In genomic region chr2:156982615-156983014, GRCh38 we compare ENCODE assay signal across 25 cellular contexts.
A peak's percentile ranks its signal among the peaks of the same experiment; 100 is the strongest.
DNase-seq lines count a peak whose midpoint lies in the region; ATAC-seq, FAIRE-seq and TF ChIP-seq lines count a peak whose summit lies in the region.
"Had no signal": no experiment of that assay in that cellular context is flagged by ENCODE, and none has a peak within 500 bp of the region (broad histone marks: within the 10 kb centered on the region; RNA-seq: fewer than 3 reads in every experiment).

No MANE protein-coding gene starts in this region.

- no peak for TF ChIP-seq RAD21 in SK-N-SH (IDR thresholded peaks at IDR 0.05; ENCODE audit: low read length)

- DNase-seq in SK-N-SH (no peak), HT1080 (ENCODE audit: low read depth) (peak; percentile 52), OCI-M1 (lab: John Stamatoyannopoulos, UW) (peak; percentile 22), osteoblast (ENCODE audit: insufficient read length, low spot score, missing footprints) (no peak), GM19239 (ENCODE audit: insufficient read length, low spot score) (no peak), DMS53 treated with DMSO at 0.1 percent for 48 hours (lab: John Stamatoyannopoulos, UW; ENCODE audit: unreplicated experiment) (no peak), dermis blood vessel endothelial cell (no peak)
- DNase-seq: ACHN, Calu3, GDM1, GOT3, MV-4-11, NCI-H1105 treated with DMSO at 0.1 percent for 48 hours, NCI-H1930, NCI-H446 treated with DMSO at 0.1 percent for 48 hours, NCI-H526 treated with DMSO at 0.1 percent for 48 hours, SIG-M5, T-helper 17 cell had no signal

- no peak overlapping the region for H3K9ac ChIP-seq in SK-N-SH
- H3K9ac ChIP-seq: KMS-11 had no signal

- FAIRE-seq in GM19239 (lab: Jason Lieb, UNC), result no peak
- FAIRE-seq: GM12878 had no signal

- CTCF ChIA-PET in SK-N-SH (lab: Yijun Ruan, JAX), result no interaction called here

- no peaks in the 10 kb centered on the region for H3K36me3 ChIP-seq in SK-N-SH (replicated peaks in 1 of 2; ENCODE audit: control insufficient read depth in 1 of 2, insufficient read depth in 2 of 2, low read length in 1 of 2)
- H3K36me3 ChIP-seq in osteoblast (ENCODE audit: insufficient read depth, low read length), result no peaks in the 10 kb centered on the region

- H2AFZ ChIP-seq in SK-N-SH (ENCODE audit: low read depth) (no peak overlapping the region), osteoblast (ENCODE audit: low read length) (peak overlapping the region; percentile 56)

- H3K27ac ChIP-seq in SK-N-SH (ENCODE audit: low read depth in 2 of 2, low read length in 1 of 2) (peak overlapping the region in 1 of 2 experiments; percentile 5; a peak in 1 of 4 replicates), osteoblast (ENCODE audit: low read depth, low read length) (no peak overlapping the region)
- H3K27ac ChIP-seq: 22Rv1, KMS-11, SK-N-MC had no signal

- H3K9me3 ChIP-seq in SK-N-SH (no peaks in the 10 kb centered on the region), osteoblast (ENCODE audit: low read depth, low read length) (no peaks in the 10 kb centered on the region)

- H4K20me1 ChIP-seq in SK-N-SH (ENCODE audit: insufficient read depth) (no peaks in the 10 kb centered on the region), osteoblast (ENCODE audit: insufficient read depth, low read length) (no peaks in the 10 kb centered on the region)

- no peaks in the 10 kb centered on the region for H3K9me2 ChIP-seq in SK-N-SH

- H3K27me3 ChIP-seq in SK-N-SH (ENCODE audit: insufficient read depth) (no peaks in the 10 kb centered on the region), osteoblast (ENCODE audit: insufficient read depth, low read length) (no peaks in the 10 kb centered on the region)

- H3K4me2 ChIP-seq in SK-N-SH (no peak overlapping the region), osteoblast (ENCODE audit: insufficient read depth, low read length) (no peak overlapping the region)
- H3K4me2 ChIP-seq: KMS-11 had no signal

- POLR2A ChIA-PET in SK-N-SH (lab: Yijun Ruan, JAX), result no interaction called here

- no peak for TF ChIP-seq CTCF in SK-N-SH (IDR thresholded peaks at IDR 0.05)
- no peak for TF ChIP-seq CTCF in osteoblast (IDR thresholded peaks at IDR 0.05; ENCODE audit: extremely low read depth, low read depth, low read length)

- no peaks in the 10 kb centered on the region for H3K79me2 ChIP-seq in SK-N-SH (ENCODE audit: insufficient read depth)
- H3K79me2 ChIP-seq in osteoblast (ENCODE audit: insufficient read depth, low read length), result no peaks in the 10 kb centered on the region

- H3K4me3 ChIP-seq in SK-N-SH (ENCODE audit: low read depth in 2 of 2, low read length in 1 of 2), result no peak overlapping the region
- no peak overlapping the region for H3K4me3 ChIP-seq in osteoblast (ENCODE audit: insufficient read depth, low read length)
- H3K4me3 ChIP-seq: GM12878, SK-N-MC had no signal

- no peak for TF ChIP-seq EP300 in SK-N-SH (IDR thresholded peaks at IDR 0.05; ENCODE audit: borderline replicate concordance in 1 of 2, low read depth in 1 of 2, low read length in 1 of 2)

- peak; percentile 57 for ATAC-seq in SK-N-SH treated with all-trans-retinoic acid at 6 μM for 48 hours
- ATAC-seq: GM12878, HCT116, Panc1, T-helper 17 cell had no signal

- H3K4me1 ChIP-seq in SK-N-SH (ENCODE audit: control insufficient read depth in 1 of 2, insufficient read depth in 2 of 2, low read depth in 1 of 2, low read length in 1 of 2), result no peaks in the 10 kb centered on the region
- H3K4me1 ChIP-seq in osteoblast (ENCODE audit: insufficient read depth, low read length), result no peaks in the 10 kb centered on the region

- no peaks in the 10 kb centered on the region for H3F3A ChIP-seq in SK-N-SH (replicated peaks; ENCODE audit: insufficient read depth)

- WGBS in SK-N-SH (ENCODE audit: low lambda C conversion rate), result 13% methylated on average over 2 of the region's 2 CpGs

TF ChIP-seq in SK-N-SH treated with all-trans-retinoic acid at 6 μM for 48 hours, 23 proteins besides CTCF, POLR2A, EP300 and RAD21:
- TF ChIP-seq ISL1 (CRISPR knock-in tag; IDR thresholded peaks at IDR 0.05) (no peak), CREB5 (CRISPR knock-in tag; IDR thresholded peaks at IDR 0.05; ENCODE audit: low read depth) (no peak), GLIS3 (CRISPR knock-in tag; IDR thresholded peaks at IDR 0.05) (no peak), ZC3H10 (CRISPR knock-in tag; IDR thresholded peaks at IDR 0.05) (no peak), ZFP30 (CRISPR knock-in tag; IDR thresholded peaks at IDR 0.05) (no peak), BACH2 (CRISPR knock-in tag; IDR thresholded peaks at IDR 0.05; ENCODE audit: borderline replicate concordance) (no peak)

TF ChIP-seq in SK-N-SH, 30 proteins besides CTCF, POLR2A, EP300 and RAD21:
- TF ChIP-seq GATA2 (CRISPR knock-in tag; IDR thresholded peaks at IDR 0.05) (no peak), MXI1 (IDR thresholded peaks at IDR 0.05; ENCODE audit: low read depth, low read length) (no peak), POLR2AphosphoS5 (IDR thresholded peaks at IDR 0.05; ENCODE audit: low read depth, low read length) (no peak)
TF ChIP-seq in SK-N-SH: peak in this region for 0.

Comparison
In these comparisons a context has a peak if more than half of its experiments do, and no peak if none do; other contexts are left out.
1. DNase-seq: peak in HT1080 (single experiment) and OCI-M1 (single experiment); none in SK-N-SH (single experiment), osteoblast (single experiment), GM19239 (single experiment), DMS53 treated with DMSO at 0.1 percent for 48 hours (single experiment) and dermis blood vessel endothelial cell (single experiment).